ENCODE assay signal across 13 cellular contexts in genomic region chr15:41838400-41838897, GRCh38. TPM values are rescaled to one million over a fixed set of nuclear protein-coding genes. Genes with fewer than 3 reads are reported as not detected.
A peak's percentile ranks its signal among the peaks of the same experiment; 100 is the strongest.
DNase-seq lines count a peak whose midpoint lies in the region; ATAC-seq and TF ChIP-seq lines count a peak whose summit lies in the region.
"Had no signal": no experiment of that assay in that cellular context is flagged by ENCODE, and none has a peak within 500 bp of the region (broad histone marks: within the 10 kb centered on the region; RNA-seq: fewer than 3 reads in every experiment).

PLA2G4B (plus strand) TSS chr15:41838847; CDS start chr15:41838914, 67 bp downstream.

- TF ChIP-seq CTCF in Peyer's patch (IDR thresholded peaks at IDR 0.05): no peak

- ATAC-seq in left colon: peak; percentile 94
- no peak for ATAC-seq in HG03045 (IDR thresholded peaks at IDR 0.05; ENCODE audit: unreplicated experiment)
- no peak for ATAC-seq in GM21723 (IDR thresholded peaks at IDR 0.05; ENCODE audit: unreplicated experiment)
- ATAC-seq: activated CD4-positive, alpha-beta T cell treated with anti-CD3 and anti-CD28 coated beads for 36 hours had no signal

- POLR2A ChIA-PET in activated CD4-positive, alpha-beta T cell treated with anti-CD3 and anti-CD28 coated beads, Interleukin-2, amount 10 ng/mL, durations not matched to agents 7 days and 5 days (lab: Charles Lee): no interaction called here

- no peaks in the 10 kb centered on the region for H3K9me3 Mint-ChIP-seq in activated CD4-positive, alpha-beta T cell treated with anti-CD3 and anti-CD28 coated beads, Interleukin-2, amount 10 ng/mL, durations not matched to agents 7 days and 5 days
- H3K9me3 Mint-ChIP-seq: neural progenitor cell had no signal

- no peaks in the 10 kb centered on the region for H3K27me3 ChIP-seq in Peyer's patch
- no peaks in the 10 kb centered on the region for H3K27me3 ChIP-seq in thymus (ENCODE audit: control insufficient read depth, insufficient read depth)
- H3K27me3 ChIP-seq: neural progenitor cell had no signal

- no peak for DNase-seq in activated CD4-positive, alpha-beta T cell treated with anti-CD3 and anti-CD28 coated beads, Interleukin-2, amount 10 ng/mL, durations not matched to agents 7 days and 5 days
- no peak for DNase-seq in activated CD4-positive, alpha-beta T cell treated with anti-CD3 and anti-CD28 coated beads, Interleukin-2, amount 50 U/mL, for 48 hours
- DNase-seq in Peyer's patch (peak in 2 of 3 donors; percentile 64 to 70), left colon (peak; percentile 70 to 90)
- no peak for DNase-seq in stimulated activated naive CD4-positive, alpha-beta T cell (lab: John Stamatoyannopoulos, UW)
- DNase-seq: activated CD4-positive, alpha-beta T cell treated with anti-CD3 and anti-CD28 coated beads for 36 hours; activated naive CD4-positive, alpha-beta T cell treated with Interleukin-2 at 50 U/mL for 16 hours; hypothalamus; stimulated activated CD4-positive, alpha-beta T cell treated with anti-CD3 and anti-CD28 coated beads, Interleukin-4, amount 100 ng/mL, for 1 hour had no signal

- H3K4me3 ChIP-seq in Peyer's patch: no peak within 1 kb of the TSS
- H3K4me3 ChIP-seq in thymus (ENCODE audit: low read length): no peak within 1 kb of the TSS
- H3K4me3 ChIP-seq: neural progenitor cell had no signal

- TF ChIP-seq POLR2A in Peyer's patch (IDR thresholded peaks at IDR 0.05): no peak

- WGBS in thymus: 93% methylated on average over 6 of the region's 6 CpGs

- H3K27me3 Mint-ChIP-seq in activated CD4-positive, alpha-beta T cell treated with anti-CD3 and anti-CD28 coated beads, Interleukin-2, amount 10 ng/mL, durations not matched to agents 7 days and 5 days: no peaks in the 10 kb centered on the region
- H3K27me3 Mint-ChIP-seq: activated CD4-positive, alpha-beta T cell treated with anti-CD3 and anti-CD28 coated beads for 36 hours had no signal

- H3K9me3 ChIP-seq in Peyer's patch: no peaks in the 10 kb centered on the region
- H3K9me3 ChIP-seq in thymus (ENCODE audit: control insufficient read depth): no peaks in the 10 kb centered on the region

- H3K27ac ChIP-seq in Peyer's patch (peak within 1 kb of the TSS in 1 of 4 donors; percentile 52), thymus (ENCODE audit: low read depth) (no peak within 1 kb of the TSS)
- H3K27ac ChIP-seq: neural progenitor cell had no signal

- H3K36me3 Mint-ChIP-seq in activated CD4-positive, alpha-beta T cell treated with anti-CD3 and anti-CD28 coated beads, Interleukin-2, amount 10 ng/mL, durations not matched to agents 7 days and 5 days (ENCODE audit: low read depth): peaks cover 4% of the 10 kb centered on the region

- no peaks in the 10 kb centered on the region for H3K4me1 ChIP-seq in Peyer's patch
- no peaks in the 10 kb centered on the region for H3K4me1 ChIP-seq in thymus (ENCODE audit: control insufficient read depth, insufficient read depth, low read length)
- H3K4me1 ChIP-seq: neural progenitor cell had no signal

- H3K27ac Mint-ChIP-seq in activated CD4-positive, alpha-beta T cell treated with anti-CD3 and anti-CD28 coated beads, Interleukin-2, amount 10 ng/mL, durations not matched to agents 7 days and 5 days: no peak within 1 kb of the TSS
- H3K27ac Mint-ChIP-seq: activated CD4-positive, alpha-beta T cell treated with anti-CD3 and anti-CD28 coated beads for 36 hours; neural progenitor cell had no signal

- CTCF ChIA-PET in activated CD4-positive, alpha-beta T cell treated with anti-CD3 and anti-CD28 coated beads, Interleukin-2, amount 10 ng/mL, durations not matched to agents 7 days and 5 days (lab: Charles Lee): interaction anchor here (0.6 to 1.4 kb wide), 5 partner anchors 15 to 222 kb away, joined by 3 to 4 read pairs (median 3); partner anchors contain the start of gene MAPKBP1

- H3K36me3 ChIP-seq in Peyer's patch (peaks cover 0 to 23% (median 0%) of the 10 kb centered on the region in 3 donors), thymus (ENCODE audit: control insufficient read depth, insufficient read depth) (peaks cover 18% of the 10 kb centered on the region)
- H3K36me3 ChIP-seq: neural progenitor cell had no signal

- H3K4me3 Mint-ChIP-seq in activated CD4-positive, alpha-beta T cell treated with anti-CD3 and anti-CD28 coated beads, Interleukin-2, amount 10 ng/mL, durations not matched to agents 7 days and 5 days: no peak within 1 kb of the TSS
- H3K4me3 Mint-ChIP-seq: activated CD4-positive, alpha-beta T cell treated with anti-CD3 and anti-CD28 coated beads for 36 hours; neural progenitor cell had no signal

- H3K4me1 Mint-ChIP-seq in activated CD4-positive, alpha-beta T cell treated with anti-CD3 and anti-CD28 coated beads, Interleukin-2, amount 10 ng/mL, durations not matched to agents 7 days and 5 days: peaks cover 7% of the 10 kb centered on the region

- intact Hi-C loops in left colon (cut with DNase I, micrococcal nuclease): no loop called here

RNA-seq across cellular contexts. Expression of gene PLA2G4B, which starts in this region (rescaled TPM):
- total RNA-seq in activated CD4-positive, alpha-beta T cell treated with anti-CD3 and anti-CD28 coated beads, Interleukin-2, amount 10 ng/mL, durations not matched to agents 7 days and 5 days: 10 to 100 TPM; 10.5 to 17.0 TPM
- total RNA-seq in Peyer's patch (10 to 100 TPM in 3 of 4 donors, 1 to 10 TPM in 1; 7.2 to 15.3 (median 13.3) TPM), left colon (1 to 10 TPM; 3.4 to 4.1 TPM)
- polyA plus RNA-seq in thymus: 45.4 TPM

Comparison
In these comparisons a context has a peak if more than half of its experiments do, and no peak if none do; other contexts are left out.
1. DNase-seq: peak in Peyer's patch (2 of 3) and left colon (2 of 2); none in activated CD4-positive, alpha-beta T cell treated with anti-CD3 and anti-CD28 coated beads, Interleukin-2, amount 10 ng/mL, durations not matched to agents 7 days and 5 days (single experiment), activated CD4-positive, alpha-beta T cell treated with anti-CD3 and anti-CD28 coated beads, Interleukin-2, amount 50 U/mL, for 48 hours (0 of 2) and stimulated activated naive CD4-positive, alpha-beta T cell (0 of 6).